1 cellular context compared by ENCODE assay signal in genomic region chr1:14769486-14770274, GRCh38.
TF ChIP-seq lines count a peak whose summit lies in the region.

No MANE protein-coding gene starts in this region.

TF ChIP-seq in GM23338, 12 proteins besides CTCF, POLR2A, EP300 and RAD21 (continued from another document):
- TF ChIP-seq ZNF462 (CRISPR knock-in tag; IDR thresholded peaks at IDR 0.05) (no peak), ETS1 (IDR thresholded peaks at IDR 0.05) (no peak), CREB1 (CRISPR knock-in tag; IDR thresholded peaks at IDR 0.05; ENCODE audit: low read depth) (no peak)
TF ChIP-seq in GM23338: peak in this region for 0.
